In the genomic region with DNA sequence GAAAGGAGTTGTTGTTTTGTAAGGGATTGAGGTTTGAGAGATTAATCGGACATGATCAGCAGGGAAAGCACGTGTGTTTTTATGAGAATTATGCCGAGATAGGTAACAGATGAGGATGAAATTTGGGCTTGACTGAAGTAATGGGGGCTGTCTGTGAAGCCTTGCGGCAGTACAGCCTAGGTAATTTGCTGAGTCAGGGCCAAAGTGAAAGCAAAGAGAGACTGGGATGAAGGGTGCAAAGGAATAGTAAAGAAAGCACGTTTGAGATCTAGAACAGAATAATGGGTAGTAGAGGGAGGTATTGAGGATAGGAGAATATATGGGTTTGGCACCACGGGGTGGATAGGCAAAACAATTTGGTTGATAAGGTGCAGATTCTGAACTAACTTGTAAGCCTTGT, we compare ENCODE assay signal across 13 cellular contexts. TPM values are rescaled to one million over a fixed set of nuclear protein-coding genes. Genes with fewer than 3 reads are reported as not detected.
"Had no signal": no experiment of that assay in that cellular context is flagged by ENCODE, and none has a peak within 500 bp of the region (broad histone marks: within the 10 kb centered on the region; RNA-seq: fewer than 3 reads in every experiment).

No MANE protein-coding gene starts in this region.

RNA-seq across cellular contexts. Expression of gene HPGDS, which starts 47.2 kb away (rescaled TPM):
- total RNA-seq: activated CD4-positive, alpha-beta T cell treated with anti-CD3 and anti-CD28 coated beads for 36 hours; activated CD8-positive, alpha-beta memory T cell treated with anti-CD3 and anti-CD28 coated beads for 36 hours; activated CD8-positive, alpha-beta T cell treated with anti-CD3 and anti-CD28 coated beads for 36 hours; activated naive CD4-positive, alpha-beta T cell treated with anti-CD3 and anti-CD28 coated beads for 36 hours; activated naive CD8-positive, alpha-beta T cell treated with anti-CD3 and anti-CD28 coated beads for 36 hours; activated T-cell treated with anti-CD3 and anti-CD28 coated beads, Interleukin-2, amount 50 U/mL, for 72 hours; activated T-helper 1 cell treated with anti-CD3 and anti-CD28 coated beads, Interleukin-12 subunit alpha, Interleukin-12 subunit beta, Interleukin-2, Interleukin-4 antibody, amounts not matched to agents 30 ng/mL and 10 ng/mL and 1 ng/mL, durations not matched to agents 14 hours and 24 hours and 36 hours; ascending aorta; bronchial epithelial cell; cardiac muscle cell; chondrocyte; T-helper 1 cell treated with Interleukin-12 subunit alpha and Interleukin-12 subunit beta and Interleukin-4 antibody, amounts not matched to agents 30 ng/mL and 1 ng/mL, for 36 hours; WTC11 had no signal
- polyA plus RNA-seq: cardiac muscle cell had no signal
